In genomic region chr2:174059178-174059874, GRCh38 we compare ENCODE assay signal across 1 cellular context.
TF ChIP-seq lines count a peak whose summit lies in the region.

No MANE protein-coding gene starts in this region.

TF ChIP-seq in K562, 482 proteins besides CTCF, POLR2A, EP300 and RAD21 (continued from another document and continues in another):
- TF ChIP-seq ZNF592 (IDR thresholded peaks at IDR 0.05) (peak; percentile 87), BACH1 (tag; IDR thresholded peaks at IDR 0.05) (no peak), RREB1 (CRISPR knock-in tag; IDR thresholded peaks at IDR 0.05) (no peak), CHD2 (IDR thresholded peaks at IDR 0.05; ENCODE audit: low read depth, low read length) (no peak), ZNF274 (IDR thresholded peaks at IDR 0.05; ENCODE audit: borderline replicate concordance, low read depth, low read length) (0 out of 2 replicates have a peak, but pooled peaks have one; percentile 38), ZNF717 (CRISPR knock-in tag; IDR thresholded peaks at IDR 0.05) (no peak), FIP1L1 (IDR thresholded peaks at IDR 0.05; ENCODE audit: low read depth, low read length, poor library complexity, severe bottlenecking) (no peak), ZNF644 (tag; IDR thresholded peaks at IDR 0.05; ENCODE audit: low read depth) (peak; percentile 6; the same call in 1 of the 2 replicates), U2AF2 (optimal IDR thresholded peaks at IDR 0.05; ENCODE audit: low read depth, low read length) (no peak), E2F5 (CRISPR knock-in tag; IDR thresholded peaks at IDR 0.05) (no peak), ZNF311 (CRISPR knock-in tag; IDR thresholded peaks at IDR 0.05) (no peak), HDAC3 (IDR thresholded peaks at IDR 0.05; ENCODE audit: borderline replicate concordance, partially characterized antibody) (peak; percentile 79), NR4A1 (CRISPR knock-in tag; IDR thresholded peaks at IDR 0.05) (no peak), NR4A1 (tag; IDR thresholded peaks at IDR 0.05) (no peak), PRMT5 (CRISPR knock-in tag; IDR thresholded peaks at IDR 0.05) (no peak), ZNF696 (CRISPR knock-in tag; conservative IDR thresholded peaks at IDR 0.05) (no peak), ETS1 (conservative IDR thresholded peaks at IDR 0.05; ENCODE audit: control insufficient read depth, low read depth, low read length) (no peak), YY1 (IDR thresholded peaks at IDR 0.05; ENCODE audit: borderline replicate concordance in 1 of 3, control insufficient read depth in 1 of 3, extremely low read depth in 1 of 3, insufficient read depth in 3 of 3, insufficient read length in 1 of 3, insufficient replicate concordance in 2 of 3, low read depth in 1 of 3, low read length in 2 of 3) (no peak), HNRNPH1 (optimal IDR thresholded peaks at IDR 0.05; ENCODE audit: low read depth, low read length) (no peak), FOXM1 (IDR thresholded peaks at IDR 0.05; ENCODE audit: low read depth) (peak; percentile 96), FOXM1 (CRISPR knock-in tag; IDR thresholded peaks at IDR 0.05; ENCODE audit: low read depth) (no peak), MTA2 (IDR thresholded peaks at IDR 0.05; ENCODE audit: low read depth) (peak; percentile 93), NFE2L1 (tag; IDR thresholded peaks at IDR 0.05; ENCODE audit: borderline replicate concordance, low read depth) (no peak), ZBTB9 (CRISPR knock-in tag; IDR thresholded peaks at IDR 0.05) (no peak), PYGO2 (tag; IDR thresholded peaks at IDR 0.05) (no peak), MECOM (CRISPR knock-in tag; IDR thresholded peaks at IDR 0.05) (peak; percentile 63; the same call in 1 of the 2 replicates), TEAD4 (IDR thresholded peaks at IDR 0.05; ENCODE audit: low read length) (peak; percentile 97), TEAD4 (CRISPR knock-in tag; IDR thresholded peaks at IDR 0.05; ENCODE audit: borderline replicate concordance) (no peak), SFPQ (IDR thresholded peaks at IDR 0.05; ENCODE audit: low read depth, low read length) (no peak), CBX1 (IDR thresholded peaks at IDR 0.05; ENCODE audit: low read depth) (no peak), IRF1 (CRISPR knock-in tag; IDR thresholded peaks at IDR 0.05; ENCODE audit: borderline replicate concordance) (no peak), MCM2 (IDR thresholded peaks at IDR 0.05; ENCODE audit: low read depth) (no peak), HMGN3 (IDR thresholded peaks at IDR 0.05; ENCODE audit: borderline replicate concordance, extremely low read depth, insufficient read length, low read depth, low read length) (no peak), KLF13 (tag; IDR thresholded peaks at IDR 0.05; ENCODE audit: borderline replicate concordance, low read depth) (no peak), ZNF740 (CRISPR knock-in tag; IDR thresholded peaks at IDR 0.05) (0 out of 2 replicates have a peak, but pooled peaks have one; percentile 6), ZNF740 (tag; IDR thresholded peaks at IDR 0.05) (no peak), ZNF134 (CRISPR knock-in tag; conservative IDR thresholded peaks at IDR 0.05) (no peak), ZKSCAN1 (IDR thresholded peaks at IDR 0.05; ENCODE audit: low read depth, low read length) (no peak), ELK3 (CRISPR knock-in tag; IDR thresholded peaks at IDR 0.05) (no peak), NUFIP1 (IDR thresholded peaks at IDR 0.05; ENCODE audit: partially characterized antibody) (no peak), ZNF395 (CRISPR knock-in tag; IDR thresholded peaks at IDR 0.05) (peak; percentile 73), TCF3 (CRISPR knock-in tag; IDR thresholded peaks at IDR 0.05) (peak; percentile 93), MYC (IDR thresholded peaks at IDR 0.05; ENCODE audit: low read depth, low read length) (peak; percentile 71; the same call in 1 of the 2 replicates), MYC (CRISPR knock-in tag; IDR thresholded peaks at IDR 0.05; ENCODE audit: borderline replicate concordance, low read depth) (no peak)
